13 cellular contexts compared by ENCODE assay signal in the genomic region with DNA sequence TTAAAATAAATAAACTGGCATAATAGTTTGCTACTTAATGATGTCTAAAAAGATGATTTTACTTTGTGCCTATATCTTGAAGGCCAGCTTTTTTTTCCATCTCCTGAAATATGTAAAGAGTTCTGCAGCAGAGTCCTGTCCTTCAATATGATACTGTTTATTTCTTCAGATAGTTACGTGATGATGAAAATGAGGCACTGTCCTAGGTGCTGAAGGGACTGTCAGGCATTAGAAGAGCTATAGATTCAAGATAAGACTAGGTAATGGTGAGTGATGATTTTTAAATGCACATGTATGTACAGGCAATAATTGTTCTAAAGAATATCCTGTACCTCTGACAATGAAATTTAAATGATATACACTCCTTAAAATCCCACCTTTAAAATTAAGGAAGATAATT.
A peak's percentile ranks its signal among the peaks of the same experiment; 100 is the strongest.
DNase-seq lines count a peak whose midpoint lies in the region; ATAC-seq, FAIRE-seq and TF ChIP-seq lines count a peak whose summit lies in the region.
"Had no signal": no experiment of that assay in that cellular context is flagged by ENCODE, and none has a peak within 500 bp of the region (broad histone marks: within the 10 kb centered on the region; RNA-seq: fewer than 3 reads in every experiment).

No MANE protein-coding gene starts in this region.

- BruUV-seq in GM12878 (replicated peaks; lab: Mats Ljungman, UMichigan) = no TSS peak

- TF ChIP-seq EP300 in GM12878 (IDR thresholded peaks at IDR 0.05; ENCODE audit: borderline replicate concordance in 1 of 2, control insufficient read depth in 1 of 2, low read depth in 2 of 2, low read length in 2 of 2) = no peak

- 8% methylated on average over 1 of the region's 1 CpG for WGBS in GM12878 (ENCODE audit: insufficient coverage, insufficient replicate concordance, low lambda C conversion rate, missing lambda C conversion rate)
- 25% methylated on average over 1 of the region's 1 CpG for WGBS in liver

- H3K9me3 ChIP-seq in GM12878 (replicated peaks; ENCODE audit: control insufficient read depth, insufficient read depth, low read length) = no peaks in the 10 kb centered on the region
- H3K9me3 ChIP-seq in liver (ENCODE audit: control insufficient read depth in 4 of 4, low read length in 3 of 4) = no peaks in the 10 kb centered on the region
- H3K9me3 ChIP-seq: MG63 had no signal

- in situ Hi-C loops in GM12878 (cut with MboI) = no loop called here

- FAIRE-seq in H54 (lab: Jason Lieb, UNC) (peak; percentile 20), GM12878 (lab: Jason Lieb, UNC) (no peak), RCC 7860 (lab: Jason Lieb, UNC) (no peak)

- CTCF ChIA-PET in GM12878 (lab: Yijun Ruan, JAX) = interaction anchor here (1.0 kb wide), 1 partner anchor 11 kb away, joined by 3 read pairs; no protein-coding TSS in a partner anchor

- no peak for DNase-seq in H54 (ENCODE audit: insufficient read length, low spot score)
- DNase-seq in NCI-H460 (ENCODE audit: extremely low read depth, low read depth) = peak; percentile 25
- no peak for DNase-seq in GM12878 (ENCODE audit: low read depth, low spot score)
- no peak for DNase-seq in RCC 7860 (ENCODE audit: low spot score)
- no peak for DNase-seq in KG1 (lab: John Stamatoyannopoulos, UW)
- DNase-seq: activated naive CD8-positive, alpha-beta T cell treated with anti-CD3 and anti-CD28 coated beads for 36 hours; MG63; NCI-H345 had no signal

- H3K4me2 ChIP-seq in GM12878 (ENCODE audit: control insufficient read depth, insufficient read depth) = no peak overlapping the region

- no peak overlapping the region for H3K4me3 ChIP-seq in GM12878
- H3K4me3 ChIP-seq in liver (ENCODE audit: low read depth in 1 of 3, low read length in 3 of 3) = no peak overlapping the region
- H3K4me3 ChIP-seq: MG63, skin epidermis had no signal

- POLR2A ChIA-PET in GM12878 (lab: Charles Lee) = no interaction called here

- TF ChIP-seq CTCF in GM12878 (IDR thresholded peaks at IDR 0.05 in 2 of 3, conservative IDR thresholded peaks at IDR 0.05 in 1 of 3; ENCODE audit: control insufficient read depth in 2 of 3, extremely low read depth in 1 of 3, insufficient read depth in 1 of 3, low read depth in 3 of 3, low read length in 3 of 3) (no peak), liver (IDR thresholded peaks at IDR 0.05; ENCODE audit: low read depth, low read length, missing input control) (no peak)

- TF ChIP-seq POLR2A in H54 (IDR thresholded peaks at IDR 0.05; ENCODE audit: low read depth, low read length) (no peak), GM12878 (IDR thresholded peaks at IDR 0.05; ENCODE audit: low read depth, low read length) (no peak)

- ATAC-seq in GM12878 (no peak), GM18511 (IDR thresholded peaks at IDR 0.05; ENCODE audit: unreplicated experiment) (no peak), GM19395 (IDR thresholded peaks at IDR 0.05; ENCODE audit: unreplicated experiment) (no peak)
- ATAC-seq: Panc1 had no signal

- no peaks in the 10 kb centered on the region for H4K20me1 ChIP-seq in GM12878 (ENCODE audit: control insufficient read depth, insufficient read depth)

- intact Hi-C loops in GM12878 (cut with micrococcal nuclease; ENCODE audit: unreplicated experiment) = no loop called here

- H3K9ac ChIP-seq in GM12878 (ENCODE audit: control insufficient read depth, insufficient read depth, low read length) (no peak overlapping the region), liver (ENCODE audit: low read depth in 1 of 2, low read length in 2 of 2) (no peak overlapping the region)

- H3K27ac ChIP-seq in GM12878 (ENCODE audit: control insufficient read depth, insufficient read depth) (no peak overlapping the region), liver (ENCODE audit: low read depth in 1 of 2, low read length in 2 of 2) (no peak overlapping the region)
- H3K27ac ChIP-seq: skin epidermis had no signal

- H3K4me1 ChIP-seq in GM12878 (ENCODE audit: control insufficient read depth, insufficient read depth, low read length) (no peaks in the 10 kb centered on the region), liver (ENCODE audit: control insufficient read depth in 4 of 4, insufficient read depth in 4 of 4, low read length in 3 of 4) (no peaks in the 10 kb centered on the region)

- RAD21 ChIA-PET in GM12878 (lab: Charles Lee; ENCODE audit: unreplicated experiment) = no interaction called here

- H3K27me3 ChIP-seq in GM12878 (replicated peaks in 1 of 2; ENCODE audit: control insufficient read depth in 2 of 2, insufficient read depth in 2 of 2, low read length in 1 of 2) (no peaks in the 10 kb centered on the region; a peak in 1 of 4 replicates), liver (ENCODE audit: control insufficient read depth in 4 of 4, insufficient read depth in 4 of 4, low read length in 3 of 4) (peaks cover 0 to 2% (median 0%) of the 10 kb centered on the region in 4 donors)

- H3K36me3 ChIP-seq in GM12878 (ENCODE audit: control insufficient read depth in 2 of 2, insufficient read depth in 2 of 2, low read length in 1 of 2) (no peaks in the 10 kb centered on the region), liver (ENCODE audit: control insufficient read depth in 4 of 4, insufficient read depth in 3 of 4, low read depth in 1 of 4, low read length in 3 of 4) (no peaks in the 10 kb centered on the region)
- H3K36me3 ChIP-seq: MG63 had no signal

- TF ChIP-seq RAD21 in GM12878 (IDR thresholded peaks at IDR 0.05; ENCODE audit: insufficient read depth, low read depth, low read length) (no peak), liver (IDR thresholded peaks at IDR 0.05) (no peak)

- SMC1A ChIA-PET in GM12878 (lab: Charles Lee; ENCODE audit: uncharacterized antibody, unreplicated experiment) = no interaction called here

- H3K79me2 ChIP-seq in GM12878 (ENCODE audit: control insufficient read depth, insufficient read depth, low read length) = no peaks in the 10 kb centered on the region

- no peak overlapping the region for H2AFZ ChIP-seq in GM12878 (ENCODE audit: control insufficient read depth, low read depth, low read length)

TF ChIP-seq in GM12878, 131 proteins besides CTCF, POLR2A, EP300 and RAD21:
- TF ChIP-seq EGR1 (IDR thresholded peaks at IDR 0.05; ENCODE audit: borderline replicate concordance in 1 of 2, low read depth in 2 of 2, low read length in 2 of 2) (no peak), YBX1 (IDR thresholded peaks at IDR 0.05) (no peak)
- TF ChIP-seq, protein P1, sequence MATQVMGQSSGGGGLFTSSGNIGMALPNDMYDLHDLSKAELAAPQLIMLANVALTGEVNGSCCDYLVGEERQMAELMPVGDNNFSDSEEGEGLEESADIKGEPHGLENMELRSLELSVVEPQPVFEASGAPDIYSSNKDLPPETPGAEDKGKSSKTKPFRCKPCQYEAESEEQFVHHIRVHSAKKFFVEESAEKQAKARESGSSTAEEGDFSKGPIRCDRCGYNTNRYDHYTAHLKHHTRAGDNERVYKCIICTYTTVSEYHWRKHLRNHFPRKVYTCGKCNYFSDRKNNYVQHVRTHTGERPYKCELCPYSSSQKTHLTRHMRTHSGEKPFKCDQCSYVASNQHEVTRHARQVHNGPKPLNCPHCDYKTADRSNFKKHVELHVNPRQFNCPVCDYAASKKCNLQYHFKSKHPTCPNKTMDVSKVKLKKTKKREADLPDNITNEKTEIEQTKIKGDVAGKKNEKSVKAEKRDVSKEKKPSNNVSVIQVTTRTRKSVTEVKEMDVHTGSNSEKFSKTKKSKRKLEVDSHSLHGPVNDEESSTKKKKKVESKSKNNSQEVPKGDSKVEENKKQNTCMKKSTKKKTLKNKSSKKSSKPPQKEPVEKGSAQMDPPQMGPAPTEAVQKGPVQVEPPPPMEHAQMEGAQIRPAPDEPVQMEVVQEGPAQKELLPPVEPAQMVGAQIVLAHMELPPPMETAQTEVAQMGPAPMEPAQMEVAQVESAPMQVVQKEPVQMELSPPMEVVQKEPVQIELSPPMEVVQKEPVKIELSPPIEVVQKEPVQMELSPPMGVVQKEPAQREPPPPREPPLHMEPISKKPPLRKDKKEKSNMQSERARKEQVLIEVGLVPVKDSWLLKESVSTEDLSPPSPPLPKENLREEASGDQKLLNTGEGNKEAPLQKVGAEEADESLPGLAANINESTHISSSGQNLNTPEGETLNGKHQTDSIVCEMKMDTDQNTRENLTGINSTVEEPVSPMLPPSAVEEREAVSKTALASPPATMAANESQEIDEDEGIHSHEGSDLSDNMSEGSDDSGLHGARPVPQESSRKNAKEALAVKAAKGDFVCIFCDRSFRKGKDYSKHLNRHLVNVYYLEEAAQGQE (IDR thresholded peaks at IDR 0.05; ENCODE audit: low read depth, low read length) = peak; percentile 76
TF ChIP-seq in GM12878: peak in this region for 1.

TF ChIP-seq in liver, 16 proteins besides CTCF, POLR2A, EP300 and RAD21:
- TF ChIP-seq, protein P1 (IDR thresholded peaks at IDR 0.05) = peak; percentile 95
- TF ChIP-seq FOXA1 (IDR thresholded peaks at IDR 0.05) = no peak
- no peak for TF ChIP-seq TAF1 (conservative IDR thresholded peaks at IDR 0.05)
TF ChIP-seq in liver: peak in this region for 1.
